ENCODE assay signal across 24 cellular contexts in genomic region chr14:68241862-68242490, GRCh38.
A peak's percentile ranks its signal among the peaks of the same experiment; 100 is the strongest.
DNase-seq lines count a peak whose midpoint lies in the region.
"Had no signal": no experiment of that assay in that cellular context is flagged by ENCODE, and none has a peak within 500 bp of the region (broad histone marks: within the 10 kb centered on the region; RNA-seq: fewer than 3 reads in every experiment).

No MANE protein-coding gene starts in this region.

- peak overlapping the region in 1 of 2 donors; percentile 31 for H3K4me3 ChIP-seq in duodenal mucosa (ENCODE audit: low read depth in 1 of 2, low read length in 2 of 2)
- no peak overlapping the region for H3K4me3 ChIP-seq in stomach smooth muscle (ENCODE audit: low read length in 2 of 2)
- H3K4me3 ChIP-seq: heart right ventricle, prostate gland, skin epidermis had no signal

- no peaks in the 10 kb centered on the region for H3K36me3 Mint-ChIP-seq in activated naive CD4-positive, alpha-beta T cell treated with anti-CD3 and anti-CD28 coated beads, Interleukin-2, amount 10 ng/mL, durations not matched to agents 7 days and 5 days
- H3K36me3 Mint-ChIP-seq: activated naive CD4-positive, alpha-beta T cell treated with anti-CD3 and anti-CD28 coated beads, Interleukin-2, amount 50 U/mL, for 24 hours had no signal

- H3K27me3 Mint-ChIP-seq in activated naive CD4-positive, alpha-beta T cell treated with anti-CD3 and anti-CD28 coated beads, Interleukin-2, amount 10 ng/mL, durations not matched to agents 7 days and 5 days: no peaks in the 10 kb centered on the region
- H3K27me3 Mint-ChIP-seq: activated CD4-positive, alpha-beta T cell treated with anti-CD3 and anti-CD28 coated beads, Interleukin-2, amount 10 ng/mL, durations not matched to agents 7 days and 5 days; activated naive CD4-positive, alpha-beta T cell treated with anti-CD3 and anti-CD28 coated beads, Interleukin-2, amount 50 U/mL, for 24 hours had no signal

- no peaks in the 10 kb centered on the region for H3K27me3 ChIP-seq in duodenal mucosa (ENCODE audit: control insufficient read depth in 1 of 2, insufficient read depth in 2 of 2, low read length in 2 of 2)
- no peaks in the 10 kb centered on the region for H3K27me3 ChIP-seq in stomach smooth muscle (ENCODE audit: control insufficient read depth in 1 of 2, insufficient read depth in 2 of 2, low read length in 2 of 2)
- H3K27me3 ChIP-seq: heart right ventricle had no signal

- H3K36me3 ChIP-seq in duodenal mucosa (ENCODE audit: control insufficient read depth in 1 of 2, insufficient read depth in 2 of 2, low read length in 2 of 2): no peaks in the 10 kb centered on the region
- H3K36me3 ChIP-seq in stomach smooth muscle (ENCODE audit: control insufficient read depth in 2 of 2, insufficient read depth in 2 of 2, low read length in 2 of 2): no peaks in the 10 kb centered on the region
- H3K36me3 ChIP-seq: heart right ventricle, prostate gland had no signal

- H3K27ac ChIP-seq in duodenal mucosa (ENCODE audit: low read depth, low read length) (peak overlapping the region; percentile 64), stomach smooth muscle (ENCODE audit: low read length) (peak overlapping the region; percentile 46)
- H3K27ac ChIP-seq: C4-2B, epithelial cell of prostate, HL-60, prostate gland had no signal

- no peak overlapping the region for H3K27ac Mint-ChIP-seq in activated naive CD4-positive, alpha-beta T cell treated with anti-CD3 and anti-CD28 coated beads, Interleukin-2, amount 10 ng/mL, durations not matched to agents 7 days and 5 days
- H3K27ac Mint-ChIP-seq: activated CD4-positive, alpha-beta T cell treated with anti-CD3 and anti-CD28 coated beads, Interleukin-2, amount 10 ng/mL, durations not matched to agents 7 days and 5 days; activated naive CD4-positive, alpha-beta T cell treated with anti-CD3 and anti-CD28 coated beads, Interleukin-2, amount 50 U/mL, for 24 hours had no signal

- CTCF ChIA-PET in activated naive CD4-positive, alpha-beta T cell treated with anti-CD3 and anti-CD28 coated beads, Interleukin-2, amount 10 ng/mL, durations not matched to agents 7 days and 5 days (lab: Charles Lee): interaction anchor here (1.1 to 1.3 kb wide), 3 partner anchors 30 to 547 kb away, joined by 3 to 4 read pairs (median 3); no protein-coding TSS in a partner anchor

- H3K9me3 ChIP-seq in duodenal mucosa (ENCODE audit: control insufficient read depth in 1 of 2, low read length in 2 of 2) (no peaks in the 10 kb centered on the region), stomach smooth muscle (ENCODE audit: control insufficient read depth in 2 of 2, low read length in 2 of 2) (no peaks in the 10 kb centered on the region)
- H3K9me3 ChIP-seq: heart right ventricle, prostate gland had no signal

- peak overlapping the region in 1 of 2 donors; percentile 21 for H3K9ac ChIP-seq in duodenal mucosa (ENCODE audit: low read depth in 1 of 2, low read length in 2 of 2)
- H3K9ac ChIP-seq in stomach smooth muscle (ENCODE audit: low read length in 2 of 2): no peak overlapping the region

- H3K4me1 ChIP-seq in duodenal mucosa (ENCODE audit: control insufficient read depth in 1 of 2, insufficient read depth in 2 of 2, low read length in 2 of 2) (peaks cover 69 to 83% of the 10 kb centered on the region in 2 donors), stomach smooth muscle (ENCODE audit: control insufficient read depth, insufficient read depth, low read length) (peaks cover 32% of the 10 kb centered on the region)

- no peaks in the 10 kb centered on the region for H3K4me1 Mint-ChIP-seq in activated naive CD4-positive, alpha-beta T cell treated with anti-CD3 and anti-CD28 coated beads, Interleukin-2, amount 10 ng/mL, durations not matched to agents 7 days and 5 days
- H3K4me1 Mint-ChIP-seq: activated CD4-positive, alpha-beta T cell treated with anti-CD3 and anti-CD28 coated beads, Interleukin-2, amount 10 ng/mL, durations not matched to agents 7 days and 5 days; activated naive CD4-positive, alpha-beta T cell treated with anti-CD3 and anti-CD28 coated beads, Interleukin-2, amount 50 U/mL, for 24 hours had no signal

- peak; percentile 64 for DNase-seq in NCI-H82 (lab: John Stamatoyannopoulos, UW)
- DNase-seq in myocyte (ENCODE audit: low read depth): peak; percentile 72
- DNase-seq in iPS-NIHi7 (ENCODE audit: extremely low spot score): no peak
- DNase-seq in activated naive CD4-positive, alpha-beta T cell treated with anti-CD3 and anti-CD28 coated beads, Interleukin-2, amount 10 ng/mL, durations not matched to agents 7 days and 5 days: no peak
- DNase-seq in COLO829 (ENCODE audit: low spot score): no peak
- DNase-seq: activated CD4-positive, alpha-beta T cell treated with anti-CD3 and anti-CD28 coated beads, Interleukin-2, amount 10 ng/mL, durations not matched to agents 7 days and 5 days; anterior cingulate cortex; caudate nucleus; EL; heart right ventricle; left cardiac atrium; mesendoderm; NCI-H1092 treated with DMSO at 0.1 percent for 48 hours; NCI-H1930; NCI-H226; T-helper 2 cell had no signal

- H3K9me3 Mint-ChIP-seq in activated naive CD4-positive, alpha-beta T cell treated with anti-CD3 and anti-CD28 coated beads, Interleukin-2, amount 10 ng/mL, durations not matched to agents 7 days and 5 days: no peaks in the 10 kb centered on the region
- H3K9me3 Mint-ChIP-seq: activated CD4-positive, alpha-beta T cell treated with anti-CD3 and anti-CD28 coated beads, Interleukin-2, amount 10 ng/mL, durations not matched to agents 7 days and 5 days; activated naive CD4-positive, alpha-beta T cell treated with anti-CD3 and anti-CD28 coated beads, Interleukin-2, amount 50 U/mL, for 24 hours had no signal

- no peak overlapping the region for H3K4me3 Mint-ChIP-seq in activated naive CD4-positive, alpha-beta T cell treated with anti-CD3 and anti-CD28 coated beads, Interleukin-2, amount 10 ng/mL, durations not matched to agents 7 days and 5 days
- H3K4me3 Mint-ChIP-seq: activated CD4-positive, alpha-beta T cell treated with anti-CD3 and anti-CD28 coated beads, Interleukin-2, amount 10 ng/mL, durations not matched to agents 7 days and 5 days; activated naive CD4-positive, alpha-beta T cell treated with anti-CD3 and anti-CD28 coated beads, Interleukin-2, amount 50 U/mL, for 24 hours had no signal

Comparison
In these comparisons a context has a peak if more than half of its experiments do, and no peak if none do; other contexts are left out.
1. DNase-seq: peak in NCI-H82 (single experiment) and myocyte (single experiment); none in iPS-NIHi7 (single experiment), activated naive CD4-positive, alpha-beta T cell treated with anti-CD3 and anti-CD28 coated beads, Interleukin-2, amount 10 ng/mL, durations not matched to agents 7 days and 5 days (single experiment) and COLO829 (single experiment).